In genomic region chr17:79742589-79742918, GRCh38 we compare ENCODE assay signal across 1 cellular context.
TF ChIP-seq lines count a peak whose summit lies in the region.

No MANE protein-coding gene starts in this region.

TF ChIP-seq in endothelial cell of umbilical vein, 7 proteins besides CTCF, POLR2A, EP300 and RAD21:
- TF ChIP-seq FOS (IDR thresholded peaks at IDR 0.05; ENCODE audit: borderline replicate concordance, insufficient read depth, low read length) (no peak), EZH2 (IDR thresholded peaks at IDR 0.05; ENCODE audit: borderline replicate concordance, low read depth, low read length, severe bottlenecking) (peak; percentile 20)
TF ChIP-seq in endothelial cell of umbilical vein: peak in this region for 1.
